ENCODE assay signal across 24 cellular contexts in genomic region chr16:85084841-85085535, GRCh38. TPM values are rescaled to one million over a fixed set of nuclear protein-coding genes. Genes with fewer than 3 reads are reported as not detected.
A peak's percentile ranks its signal among the peaks of the same experiment; 100 is the strongest.
DNase-seq lines count a peak whose midpoint lies in the region; ATAC-seq, FAIRE-seq and TF ChIP-seq lines count a peak whose summit lies in the region.
"Had no signal": no experiment of that assay in that cellular context is flagged by ENCODE, and none has a peak within 500 bp of the region (broad histone marks: within the 10 kb centered on the region; RNA-seq: fewer than 3 reads in every experiment).

No MANE protein-coding gene starts in this region.

- no peaks in the 10 kb centered on the region for H3K36me3 ChIP-seq in right atrium auricular region
- H3K36me3 ChIP-seq in kidney (ENCODE audit: control insufficient read depth in 1 of 2, insufficient read depth in 2 of 2, low read length in 2 of 2), result no peaks in the 10 kb centered on the region
- H3K36me3 ChIP-seq: SJSA1 had no signal

- DNase-seq in right cardiac atrium, result peak in 2 of 3 donors; percentile 37 to 56
- DNase-seq in right atrium auricular region (ENCODE audit: low spot score), result no peak
- DNase-seq in NCI-H69 (lab: John Stamatoyannopoulos, UW), result peak; percentile 2
- DNase-seq in kidney, result peak; percentile 40
- no peak for DNase-seq in stimulated activated naive B cell treated with anti-CD40 and anti-IgM and Interleukin-4, amounts not matched to agents 10 μg/mL and 1 μg/mL and 100 μg/mL, for 72 hours
- no peak for DNase-seq in COR-L47 (lab: John Stamatoyannopoulos, UW)
- no peak for DNase-seq in GF-D8 (lab: John Stamatoyannopoulos, UW)
- no peak for DNase-seq in G401 (ENCODE audit: low spot score)
- DNase-seq: 8988T, DMS79, MM.1S, NCI-H1092 treated with DMSO at 0.1 percent for 48 hours, NCI-H146, NCI-H2029, NCI-H226, NCI-H524, NCI-H82, OCI-M1 had no signal

- peaks cover 24 to 42% of the 10 kb centered on the region in 2 donors for H3K4me1 Mint-ChIP-seq in stimulated activated naive B cell treated with anti-CD40 and anti-IgM and Interleukin-4, amounts not matched to agents 10 μg/mL and 1 μg/mL and 100 μg/mL, for 72 hours

- H3K27ac ChIP-seq in right cardiac atrium (ENCODE audit: low read length), result no peak overlapping the region
- no peak overlapping the region for H3K27ac ChIP-seq in right atrium auricular region
- H3K27ac ChIP-seq in kidney (ENCODE audit: low read depth in 2 of 2, low read length in 2 of 2), result no peak overlapping the region
- H3K27ac ChIP-seq: SJSA1 had no signal

- ATAC-seq in right cardiac atrium, result no peak
- ATAC-seq in stimulated activated naive B cell treated with anti-CD40 and anti-IgM and Interleukin-4, amounts not matched to agents 10 μg/mL and 1 μg/mL and 100 μg/mL, for 72 hours (replicated peaks), result no peak
- ATAC-seq: K562 had no signal

- peaks cover 3% of the 10 kb centered on the region for H3K4me1 ChIP-seq in right cardiac atrium (ENCODE audit: control insufficient read depth, insufficient read depth, low read length)
- peaks cover 0 to 18% of the 10 kb centered on the region in 2 donors for H3K4me1 ChIP-seq in right atrium auricular region
- peaks cover 0 to 4% of the 10 kb centered on the region in 2 donors for H3K4me1 ChIP-seq in kidney (ENCODE audit: control insufficient read depth in 1 of 2, insufficient read depth in 1 of 2, low read depth in 1 of 2, low read length in 2 of 2)
- H3K4me1 ChIP-seq: SJSA1 had no signal

- H3K27me3 Mint-ChIP-seq in stimulated activated naive B cell treated with anti-CD40 and anti-IgM and Interleukin-4, amounts not matched to agents 10 μg/mL and 1 μg/mL and 100 μg/mL, for 72 hours, result peaks cover 16 to 19% of the 10 kb centered on the region in 2 donors

- H3K27me3 ChIP-seq in right cardiac atrium (ENCODE audit: control insufficient read depth, insufficient read depth) (no peaks in the 10 kb centered on the region), right atrium auricular region (no peaks in the 10 kb centered on the region)
- H3K27me3 ChIP-seq: SJSA1 had no signal

- in situ Hi-C loops in G401 (cut with HindIII; ENCODE audit: low sequenced_read_pairs), result no loop called here

- no peak for TF ChIP-seq CTCF in right atrium auricular region (IDR thresholded peaks at IDR 0.05)
- TF ChIP-seq CTCF in kidney (IDR thresholded peaks at IDR 0.05; ENCODE audit: borderline replicate concordance, extremely low read depth, insufficient read depth), result no peak

- H3K4me3 ChIP-seq in right cardiac atrium (ENCODE audit: low read length) (no peak overlapping the region), right atrium auricular region (no peak overlapping the region), kidney (ENCODE audit: low read length in 2 of 2) (no peak overlapping the region)
- H3K4me3 ChIP-seq: K562, SJSA1 had no signal

- intact Hi-C loops in right cardiac atrium (cut with DNase I) (loop anchor here in 1 of 4 donors (10.0 kb wide), 2 partner anchors 90 to 330 kb away; no protein-coding TSS in a partner anchor), kidney (cut with DNase I) (no loop called here)

- no peak overlapping the region for H3K4me3 Mint-ChIP-seq in stimulated activated naive B cell treated with anti-CD40 and anti-IgM and Interleukin-4, amounts not matched to agents 10 μg/mL and 1 μg/mL and 100 μg/mL, for 72 hours
- H3K4me3 Mint-ChIP-seq: CD14-positive monocyte had no signal

- WGBS in right cardiac atrium, result 78% methylated on average over 16 of the region's 16 CpGs

- H3K9me3 ChIP-seq in right cardiac atrium (ENCODE audit: control insufficient read depth, low read length), result no peaks in the 10 kb centered on the region
- H3K9me3 ChIP-seq in right atrium auricular region, result no peaks in the 10 kb centered on the region
- no peaks in the 10 kb centered on the region for H3K9me3 ChIP-seq in kidney (ENCODE audit: control insufficient read depth in 1 of 2, low read length in 2 of 2)
- H3K9me3 ChIP-seq: SJSA1 had no signal

- H3K9me3 Mint-ChIP-seq in stimulated activated naive B cell treated with anti-CD40 and anti-IgM and Interleukin-4, amounts not matched to agents 10 μg/mL and 1 μg/mL and 100 μg/mL, for 72 hours, result no peaks in the 10 kb centered on the region

- no peaks in the 10 kb centered on the region for H3K36me3 Mint-ChIP-seq in stimulated activated naive B cell treated with anti-CD40 and anti-IgM and Interleukin-4, amounts not matched to agents 10 μg/mL and 1 μg/mL and 100 μg/mL, for 72 hours

- H3K9ac ChIP-seq in kidney (ENCODE audit: low read length in 2 of 2), result no peak overlapping the region

- FAIRE-seq in kidney (lab: Jason Lieb, UNC), result no peak
- FAIRE-seq: GM12892, K562, RCC 7860 had no signal

- H3K27ac Mint-ChIP-seq in stimulated activated naive B cell treated with anti-CD40 and anti-IgM and Interleukin-4, amounts not matched to agents 10 μg/mL and 1 μg/mL and 100 μg/mL, for 72 hours, result peak overlapping the region; percentile 68

RNA-seq across cellular contexts. Expression of gene CIBAR2, which starts 27.3 kb away (rescaled TPM):
- total RNA-seq in right cardiac atrium (not detected), right atrium auricular region (not detected), kidney (1.6 TPM)
- polyA plus RNA-seq in right cardiac atrium (0.09 TPM), kidney (ENCODE audit: insufficient read depth, low read depth, low replicate concordance) (not detected)
- total RNA-seq in G401 (2014; rRNA removed; shearing (Covaris generic)), result 0.37 and 0.51 TPM in 2 replicates
- total RNA-seq: H4, K562 had no signal
- polyA plus RNA-seq: CD14-positive monocyte, K562 had no signal

RNA-seq across cellular contexts. Expression of gene KIAA0513, which starts 57.4 kb away (rescaled TPM):
- total RNA-seq in right cardiac atrium (10 to 100 TPM; 10.9 to 13.5 (median 12.6) TPM), right atrium auricular region (10 to 100 TPM; 12.6 to 14.1 TPM), kidney (19.2 TPM)
- polyA plus RNA-seq in right cardiac atrium (6.7 TPM), kidney (ENCODE audit: insufficient read depth, low read depth, low replicate concordance) (2.6 TPM)
- total RNA-seq in G401 (2014; rRNA removed; shearing (Covaris generic)), result 5.5 and 10.5 TPM in 2 replicates

Comparison
In these comparisons a context has a peak if more than half of its experiments do, and no peak if none do; other contexts are left out.
1. DNase-seq: peak in right cardiac atrium (2 of 3), NCI-H69 (single experiment) and kidney (single experiment); none in right atrium auricular region (single experiment), stimulated activated naive B cell treated with anti-CD40 and anti-IgM and Interleukin-4, amounts not matched to agents 10 μg/mL and 1 μg/mL and 100 μg/mL, for 72 hours (single experiment), COR-L47 (single experiment), GF-D8 (single experiment) and G401 (single experiment).